In genomic region chr11:123470862-123471261, GRCh38 we compare ENCODE assay signal across 26 cellular contexts.
"Had no signal": no experiment of that assay in that cellular context is flagged by ENCODE, and none has a peak within 500 bp of the region (broad histone marks: within the 10 kb centered on the region; RNA-seq: fewer than 3 reads in every experiment).

No MANE protein-coding gene starts in this region.

- H3K36me3 ChIP-seq: gastroesophageal sphincter, left ventricle myocardium inferior, lower lobe of right lung, neural progenitor cell, pancreas, spleen, suprapubic skin, thyroid gland, upper lobe of left lung, uterus had no signal

- H3K4me1 Mint-ChIP-seq: immature natural killer cell, memory B cell had no signal

- H3K27ac ChIP-seq: gastroesophageal sphincter, left ventricle myocardium inferior, lower lobe of right lung, neural progenitor cell, pancreas, suprapubic skin, thyroid gland, upper lobe of left lung, uterus had no signal

- H3K9me3 ChIP-seq: gastroesophageal sphincter, left ventricle myocardium inferior, lower lobe of right lung, pancreas, spleen, suprapubic skin, thyroid gland, upper lobe of left lung, uterus had no signal

- H2AFZ ChIP-seq: neural progenitor cell had no signal

- H3K27me3 ChIP-seq: gastroesophageal sphincter, neural progenitor cell, pancreas, spleen, suprapubic skin, thyroid gland, upper lobe of left lung, uterus had no signal

- H3K9ac ChIP-seq: neural progenitor cell had no signal

- H3K4me3 ChIP-seq: gastroesophageal sphincter, left ventricle myocardium inferior, lower lobe of right lung, neural progenitor cell, pancreas, spleen, suprapubic skin, thyroid gland, upper lobe of left lung, uterus had no signal

- H3K4me2 ChIP-seq: neural progenitor cell had no signal

- ATAC-seq: esophagus mucosa; gastroesophageal sphincter; left cardiac atrium; lower lobe of right lung; natural killer cell treated with Interleukin-12 subunit alpha and Interleukin-12 subunit beta and Interleukin-15 and Interleukin-18, amount 100 ng/mL, for 72 hours; pancreas; right cardiac atrium had no signal

- H3K4me1 ChIP-seq: gastroesophageal sphincter, lower lobe of right lung, pancreas, suprapubic skin, upper lobe of left lung, uterus had no signal

- H3K36me3 Mint-ChIP-seq: immature natural killer cell; memory B cell; natural killer cell treated with Interleukin-12 subunit alpha and Interleukin-12 subunit beta and Interleukin-15 and Interleukin-18, amount 100 ng/mL, for 72 hours had no signal

- H3K4me3 Mint-ChIP-seq: immature natural killer cell; memory B cell; natural killer cell treated with Interleukin-12 subunit alpha and Interleukin-12 subunit beta and Interleukin-15 and Interleukin-18, amount 100 ng/mL, for 72 hours; neural progenitor cell had no signal

- DNase-seq: effector memory CD4-positive, alpha-beta T cell; foreskin fibroblast; immature natural killer cell; kidney; left cardiac atrium; left ventricle myocardium inferior; lower lobe of right lung; midbrain; nucleus accumbens; pancreas; right cardiac atrium; spleen; stimulated activated CD4-positive, alpha-beta T cell treated with anti-CD3 and anti-CD28 coated beads, Interleukin-15, amount 100 ng/mL, for 24 hours; stimulated activated CD4-positive, alpha-beta T cell treated with anti-CD3 and anti-CD28 coated beads, Interleukin-2, amount 100 ng/mL, for 24 hours; stimulated activated CD4-positive, alpha-beta T cell treated with anti-CD3 and anti-CD28 coated beads, Interleukin-4, amount 100 ng/mL, for 4 hours; stimulated activated naive CD4-positive, alpha-beta T cell; thyroid gland; upper lobe of left lung; uterus had no signal

- H3K9me3 Mint-ChIP-seq: immature natural killer cell; memory B cell; natural killer cell treated with Interleukin-12 subunit alpha and Interleukin-12 subunit beta and Interleukin-15 and Interleukin-18, amount 100 ng/mL, for 72 hours had no signal

- H3K27ac Mint-ChIP-seq: immature natural killer cell; memory B cell; natural killer cell treated with Interleukin-12 subunit alpha and Interleukin-12 subunit beta and Interleukin-15 and Interleukin-18, amount 100 ng/mL, for 72 hours; neural progenitor cell; progenitor cell of endocrine pancreas had no signal
